ENCODE assay signal across 8 cellular contexts in genomic region chr1:22641906-22642636, GRCh38. TPM values are rescaled to one million over a fixed set of nuclear protein-coding genes. Genes with fewer than 3 reads are reported as not detected.
DNase-seq lines count a peak whose midpoint lies in the region; ATAC-seq and TF ChIP-seq lines count a peak whose summit lies in the region.

No MANE protein-coding gene starts in this region.

- H3K9ac ChIP-seq in neural progenitor cell, result no peak overlapping the region

- H3K36me3 ChIP-seq in neural progenitor cell, result no peaks in the 10 kb centered on the region

- H3K9me3 ChIP-seq in neural progenitor cell (ENCODE audit: low read depth), result no peaks in the 10 kb centered on the region

- no peak overlapping the region for H2AFZ ChIP-seq in neural progenitor cell (replicated peaks)

- no peaks in the 10 kb centered on the region for H3K36me3 Mint-ChIP-seq in neural progenitor cell

- DNase-seq in HFF-Myc (ENCODE audit: extremely low read depth, low read depth) (no peak), fibroblast of peridontal ligament (ENCODE audit: extremely low read depth) (peak; percentile 34), neural progenitor cell (ENCODE audit: low spot score) (peak; percentile 88), superior temporal gyrus (ENCODE audit: extremely low spot score) (peak; percentile 79)
- peak; percentile 42 for DNase-seq in activated T-helper 1 cell treated with anti-CD3 and anti-CD28 coated beads, Interleukin-2, amount 50 U/mL, for 16 hours (ENCODE audit: low read depth in 1 of 2, low spot score in 1 of 2)

- peaks cover 4% of the 10 kb centered on the region for H3K4me1 Mint-ChIP-seq in neural progenitor cell

- no peaks in the 10 kb centered on the region for H4K20me1 ChIP-seq in neural progenitor cell (ENCODE audit: low read depth)

- no peaks in the 10 kb centered on the region for H3K9me3 Mint-ChIP-seq in neural progenitor cell

- H3K4me3 ChIP-seq in HFF-Myc (replicated peaks; ENCODE audit: low read depth, low read length), result no peak overlapping the region
- H3K4me3 ChIP-seq in neural progenitor cell, result no peak overlapping the region

- peak; percentile 83 for TF ChIP-seq CTCF in C4-2B (conservative IDR thresholded peaks at IDR 0.05)
- TF ChIP-seq CTCF in HFF-Myc (IDR thresholded peaks at IDR 0.05; ENCODE audit: low read depth, low read length, missing control alignments), result peak; percentile 94
- TF ChIP-seq CTCF in neural progenitor cell (IDR thresholded peaks at IDR 0.05), result peak; percentile 95

- H3K4me1 ChIP-seq in neural progenitor cell, result no peaks in the 10 kb centered on the region

- H3K4me3 Mint-ChIP-seq in neural progenitor cell, result no peak overlapping the region

- no peaks in the 10 kb centered on the region for H3K79me2 ChIP-seq in neural progenitor cell (ENCODE audit: low read depth)

- H3K27me3 ChIP-seq in neural progenitor cell, result no peaks in the 10 kb centered on the region

- H3K4me2 ChIP-seq in neural progenitor cell, result no peak overlapping the region

- ATAC-seq in GM19395 (IDR thresholded peaks at IDR 0.05; ENCODE audit: unreplicated experiment), result no peak

- H3F3A ChIP-seq in neural progenitor cell (ENCODE audit: low read depth), result no peaks in the 10 kb centered on the region

- H3K27ac ChIP-seq in C4-2B, result no peak overlapping the region
- H3K27ac ChIP-seq in neural progenitor cell, result no peak overlapping the region

- H3K27ac Mint-ChIP-seq in neural progenitor cell, result no peak overlapping the region

- H3K27me3 Mint-ChIP-seq in neural progenitor cell (ENCODE audit: insufficient read depth, low read depth), result peaks cover 22% of the 10 kb centered on the region

TF ChIP-seq in PFSK-1, 5 proteins besides CTCF, POLR2A, EP300 and RAD21:
- TF ChIP-seq REST (IDR thresholded peaks at IDR 0.05; ENCODE audit: insufficient read depth in 1 of 2, low read depth in 2 of 2, low read length in 2 of 2), result 0 out of 4 replicates have a peak, but pooled peaks of 1 of the 2 experiments have one; percentile 20
- no peak for TF ChIP-seq POLR2AphosphoS5 (IDR thresholded peaks at IDR 0.05; ENCODE audit: low read depth, low read length)
- no peak for TF ChIP-seq TAF1 (IDR thresholded peaks at IDR 0.05; ENCODE audit: borderline replicate concordance, insufficient read depth, low read length)
- peak; percentile 50 for TF ChIP-seq FOXP2 (optimal IDR thresholded peaks at IDR 0.05; ENCODE audit: borderline replicate concordance, extremely low read depth, extremely low read length, insufficient read depth)
- TF ChIP-seq SIN3A (IDR thresholded peaks at IDR 0.05; ENCODE audit: borderline replicate concordance, insufficient read depth, low read length), result no peak

RNA-seq across cellular contexts. Expression of gene C1QC, which starts 1.4 kb away (rescaled TPM):
- polyA plus RNA-seq in PFSK-1 (2012; ENCODE audit: insufficient read length, low read depth), result not detected
- not detected in 2 replicates for total RNA-seq in neural progenitor cell (ENCODE audit: low replicate concordance)

RNA-seq across cellular contexts. Expression of gene C1QA, which starts 5.6 kb away (rescaled TPM):
- polyA plus RNA-seq in PFSK-1 (2012; ENCODE audit: insufficient read length, low read depth), result not detected
- not detected in 2 replicates for total RNA-seq in neural progenitor cell (ENCODE audit: low replicate concordance)

RNA-seq across cellular contexts. Expression of gene C1QB, which starts 11.0 kb away (rescaled TPM):
- not detected for polyA plus RNA-seq in PFSK-1 (2012; ENCODE audit: insufficient read length, low read depth)
- not detected in 2 replicates for total RNA-seq in neural progenitor cell (ENCODE audit: low replicate concordance)
